In genomic region chr10:59611048-59611447, GRCh38 we compare ENCODE assay signal across 18 cellular contexts.
"Had no signal": no experiment of that assay in that cellular context is flagged by ENCODE, and none has a peak within 500 bp of the region (broad histone marks: within the 10 kb centered on the region; RNA-seq: fewer than 3 reads in every experiment).

No MANE protein-coding gene starts in this region.

- H3K4me1 Mint-ChIP-seq: activated T-helper 17 cell treated with anti-CD3 and anti-CD28 coated beads, Interleukin-2, amount 50 U/mL, for 72 hours; endodermal cell; natural killer cell had no signal

- H3K27ac ChIP-seq: esophagus squamous epithelium, gastroesophageal sphincter, prostate gland, right atrium auricular region, thyroid gland had no signal

- DNase-seq: activated T-cell treated with anti-CD3 and anti-CD28 coated beads, Interleukin-2, amount 50 U/mL, for 1 hour; cerebellar nuclear complex; cortex of kidney; endodermal cell; esophagus squamous epithelium; head of caudate nucleus; hypothalamus; midbrain; natural killer cell; stimulated activated CD4-positive, alpha-beta T cell treated with anti-CD3 and anti-CD28 coated beads, Interleukin-4, amount 100 ng/mL, for 24 hours; stimulated activated naive CD4-positive, alpha-beta T cell treated with Interleukin-2 at 50 U/mL for 16 hours; substantia nigra; thyroid gland had no signal

- H3K9me3 Mint-ChIP-seq: activated naive CD4-positive, alpha-beta T cell treated with anti-CD3 and anti-CD28 coated beads, Interleukin-2, amount 50 U/mL, for 72 hours; activated T-helper 17 cell treated with anti-CD3 and anti-CD28 coated beads, Interleukin-2, amount 50 U/mL, for 72 hours; endodermal cell; natural killer cell had no signal

- H3K9me3 ChIP-seq: esophagus squamous epithelium, gastroesophageal sphincter, prostate gland, right atrium auricular region, thyroid gland had no signal

- H3K27ac Mint-ChIP-seq: activated naive CD4-positive, alpha-beta T cell treated with anti-CD3 and anti-CD28 coated beads, Interleukin-2, amount 50 U/mL, for 72 hours; activated T-helper 17 cell treated with anti-CD3 and anti-CD28 coated beads, Interleukin-2, amount 50 U/mL, for 72 hours; endodermal cell; natural killer cell had no signal

- H3K4me1 ChIP-seq: esophagus squamous epithelium, gastroesophageal sphincter, prostate gland, right atrium auricular region, thyroid gland had no signal

- H3K27me3 ChIP-seq: gastroesophageal sphincter, right atrium auricular region, thyroid gland had no signal

- H3K4me3 Mint-ChIP-seq: activated T-helper 17 cell treated with anti-CD3 and anti-CD28 coated beads, Interleukin-2, amount 50 U/mL, for 72 hours; endodermal cell; natural killer cell had no signal

- H3K36me3 ChIP-seq: esophagus squamous epithelium, gastroesophageal sphincter, prostate gland, right atrium auricular region, thyroid gland had no signal

- H3K36me3 Mint-ChIP-seq: activated naive CD4-positive, alpha-beta T cell treated with anti-CD3 and anti-CD28 coated beads, Interleukin-2, amount 50 U/mL, for 72 hours; natural killer cell had no signal

- ATAC-seq: activated naive CD4-positive, alpha-beta T cell treated with anti-CD3 and anti-CD28 coated beads, Interleukin-2, amount 50 U/mL, for 72 hours; activated T-helper 17 cell treated with anti-CD3 and anti-CD28 coated beads, Interleukin-2, amount 50 U/mL, for 72 hours; gastroesophageal sphincter; natural killer cell had no signal

- H3K4me3 ChIP-seq: esophagus squamous epithelium, gastroesophageal sphincter, prostate gland, right atrium auricular region, thyroid gland had no signal
